In genomic region chr15:78911421-78911820, GRCh38 we compare ENCODE assay signal across 7 cellular contexts. TPM values are rescaled to one million over a fixed set of nuclear protein-coding genes. Genes with fewer than 3 reads are reported as not detected.
DNase-seq lines count a peak whose midpoint lies in the region; ATAC-seq and TF ChIP-seq lines count a peak whose summit lies in the region.
"Not testable (repeated sequence)": the region's sequence is repeated elsewhere in the genome, so short reads cannot be mapped to it uniquely, and the experiment has no call there.

No MANE protein-coding gene starts in this region.

- H3K79me2 ChIP-seq in trophoblast cell (ENCODE audit: control insufficient read depth, insufficient read depth, low read length, poor library complexity) = not testable (repeated sequence)

- not testable (repeated sequence) for H3K27me3 ChIP-seq in BLaER1 treated with 17β-estradiol and CSF1 and Interleukin-3, amounts not matched to agents 10 nM and 100 nM; CD8-positive, alpha-beta T cell (ENCODE audit: insufficient read depth, low read length); trophoblast cell (ENCODE audit: insufficient read depth, low read length); vagina

- H3K18ac ChIP-seq in trophoblast cell (ENCODE audit: low read length) = peak overlapping the region; percentile 5

- H2BK5ac ChIP-seq in trophoblast cell (ENCODE audit: low read depth, low read length, poor library complexity) = not testable (repeated sequence)

- H3K4ac ChIP-seq in trophoblast cell (ENCODE audit: low read depth, low read length) = not testable (repeated sequence)

- TF ChIP-seq POLR2A in vagina (IDR thresholded peaks at IDR 0.05) = not testable (repeated sequence)

- not testable (repeated sequence) for H3K27me3 Mint-ChIP-seq in CD8-positive, alpha-beta T cell (ENCODE audit: low read depth); T-helper 17 cell; activated naive CD8-positive, alpha-beta T cell treated with anti-CD3 and anti-CD28 coated beads, Interleukin-2, amount 10 ng/mL, durations not matched to agents 7 days and 5 days; memory B cell

- POLR2A ChIA-PET in CD8-positive, alpha-beta T cell (lab: Charles Lee) = not testable (repeated sequence)
- POLR2A ChIA-PET in activated naive CD8-positive, alpha-beta T cell treated with anti-CD3 and anti-CD28 coated beads, Interleukin-2, amount 10 ng/mL, durations not matched to agents 7 days and 5 days (lab: Charles Lee) = interaction anchor here (1.0 kb wide), 1 partner anchor 37 kb away, joined by 4 read pairs; no protein-coding TSS in a partner anchor

- not testable (repeated sequence) for H4K91ac ChIP-seq in trophoblast cell (ENCODE audit: low read depth, low read length)

- peaks cover 79% of the 10 kb centered on the region for H3K36me3 Mint-ChIP-seq in CD8-positive, alpha-beta T cell
- not testable (repeated sequence) for H3K36me3 Mint-ChIP-seq in T-helper 17 cell (ENCODE audit: low read depth)
- H3K36me3 Mint-ChIP-seq in activated naive CD8-positive, alpha-beta T cell treated with anti-CD3 and anti-CD28 coated beads, Interleukin-2, amount 10 ng/mL, durations not matched to agents 7 days and 5 days = peaks cover 21% of the 10 kb centered on the region
- H3K36me3 Mint-ChIP-seq in memory B cell = peaks cover 17% of the 10 kb centered on the region

- peak overlapping the region; percentile 58 to 91 (median 79); a peak in 21 of 22 replicates for H3K4me2 ChIP-seq in BLaER1 treated with 17β-estradiol and CSF1 and Interleukin-3, amounts not matched to agents 10 nM and 100 nM
- H3K4me2 ChIP-seq in trophoblast cell (ENCODE audit: low read length) = not testable (repeated sequence)

- H4K20me1 ChIP-seq in BLaER1 treated with 17β-estradiol and CSF1 and Interleukin-3, amounts not matched to agents 10 nM and 100 nM = peaks cover 22 to 75% (median 43%) of the 10 kb centered on the region in 11 experiments; a peak in 20 of 22 replicates

- H3K36me3 ChIP-seq in BLaER1 treated with 17β-estradiol and CSF1 and Interleukin-3, amounts not matched to agents 10 nM and 100 nM = peaks cover 39 to 82% (median 65%) of the 10 kb centered on the region in 11 experiments
- peaks cover 27% of the 10 kb centered on the region for H3K36me3 ChIP-seq in CD8-positive, alpha-beta T cell (ENCODE audit: insufficient read depth, low read length)
- peaks cover 30 to 53% of the 10 kb centered on the region in 2 experiments for H3K36me3 ChIP-seq in trophoblast cell (ENCODE audit: control insufficient read depth in 1 of 2, insufficient read depth in 2 of 2, low read length in 2 of 2)
- H3K36me3 ChIP-seq in vagina = not testable (repeated sequence)

- peak overlapping the region; percentile 1 for H3K27ac Mint-ChIP-seq in CD8-positive, alpha-beta T cell
- H3K27ac Mint-ChIP-seq in T-helper 17 cell (peak overlapping the region; percentile 91), memory B cell (peak overlapping the region; percentile 19)
- peak overlapping the region; percentile 15 for H3K27ac Mint-ChIP-seq in activated naive CD8-positive, alpha-beta T cell treated with anti-CD3 and anti-CD28 coated beads, Interleukin-2, amount 10 ng/mL, durations not matched to agents 7 days and 5 days

- not testable (repeated sequence) for H3K4me3 ChIP-seq in BLaER1 treated with 17β-estradiol and CSF1 and Interleukin-3, amounts not matched to agents 10 nM and 100 nM; CD8-positive, alpha-beta T cell (ENCODE audit: low read depth, low read length); trophoblast cell (ENCODE audit: low read depth, low read length); vagina

- not testable (repeated sequence) for H3K4me3 Mint-ChIP-seq in CD8-positive, alpha-beta T cell; T-helper 17 cell; activated naive CD8-positive, alpha-beta T cell treated with anti-CD3 and anti-CD28 coated beads, Interleukin-2, amount 10 ng/mL, durations not matched to agents 7 days and 5 days; memory B cell

- not testable (repeated sequence) for H3K9me3 ChIP-seq in BLaER1 treated with 17β-estradiol and CSF1 and Interleukin-3, amounts not matched to agents 10 nM and 100 nM (replicated peaks in 1 of 11); CD8-positive, alpha-beta T cell (ENCODE audit: low read length); T-helper 17 cell (ENCODE audit: control insufficient read depth, low read length, poor library complexity, severe bottlenecking); trophoblast cell (ENCODE audit: insufficient read depth, low read depth, low read length); vagina

- TF ChIP-seq CTCF in CD8-positive, alpha-beta T cell (IDR thresholded peaks at IDR 0.05); vagina (IDR thresholded peaks at IDR 0.05): not testable (repeated sequence)

- CTCF ChIA-PET in CD8-positive, alpha-beta T cell (lab: Charles Lee) = interaction anchor here (0.7 kb wide), 1 partner anchor 14 kb away, joined by 3 read pairs; no protein-coding TSS in a partner anchor

- H2AK5ac ChIP-seq in trophoblast cell (ENCODE audit: low read length) = not testable (repeated sequence)

- H3K23ac ChIP-seq in trophoblast cell (ENCODE audit: low read length) = not testable (repeated sequence)

- DNase-seq in CD8-positive, alpha-beta T cell; T-helper 17 cell; activated naive CD8-positive, alpha-beta T cell treated with anti-CD3 and anti-CD28 coated beads, Interleukin-2, amount 10 ng/mL, durations not matched to agents 7 days and 5 days; memory B cell (ENCODE audit: low spot score in 2 of 2); trophoblast cell; vagina (ENCODE audit: extremely low spot score in 2 of 2): not testable (repeated sequence)

- H3K79me1 ChIP-seq in trophoblast cell (ENCODE audit: low read length) = not testable (repeated sequence)

- peaks cover 26 to 97% (median 81%) of the 10 kb centered on the region in 10 experiments for H3K4me1 ChIP-seq in BLaER1 treated with 17β-estradiol and CSF1 and Interleukin-3, amounts not matched to agents 10 nM and 100 nM
- H3K4me1 ChIP-seq in CD8-positive, alpha-beta T cell (ENCODE audit: insufficient read depth, low read length); trophoblast cell (ENCODE audit: control insufficient read depth in 1 of 2, insufficient read depth in 2 of 2, low read length in 2 of 2): not testable (repeated sequence)
- peaks cover 41% of the 10 kb centered on the region for H3K4me1 ChIP-seq in vagina

- not testable (repeated sequence) for H2BK12ac ChIP-seq in trophoblast cell (ENCODE audit: low read length)

- peak overlapping the region in 9 of 11 experiments; percentile 22 to 62 (median 50); a peak in 9 of 22 replicates for H3K9ac ChIP-seq in BLaER1 treated with 17β-estradiol and CSF1 and Interleukin-3, amounts not matched to agents 10 nM and 100 nM
- H3K9ac ChIP-seq in trophoblast cell (ENCODE audit: low read length) = not testable (repeated sequence)

- H4K12ac ChIP-seq in trophoblast cell (ENCODE audit: low read depth, low read length) = not testable (repeated sequence)

- not testable (repeated sequence) for ATAC-seq in CD8-positive, alpha-beta T cell; T-helper 17 cell; activated naive CD8-positive, alpha-beta T cell treated with anti-CD3 and anti-CD28 coated beads, Interleukin-2, amount 10 ng/mL, durations not matched to agents 7 days and 5 days (ENCODE audit: low read depth); memory B cell (ENCODE audit: low read depth)

- no CpG with 5 or more reads among the region's 8 CpGs for WGBS in trophoblast cell (ENCODE audit: extremely low coverage, insufficient coverage, insufficient read length)

- not testable (repeated sequence) for H3K9me3 Mint-ChIP-seq in CD8-positive, alpha-beta T cell; activated naive CD8-positive, alpha-beta T cell treated with anti-CD3 and anti-CD28 coated beads, Interleukin-2, amount 10 ng/mL, durations not matched to agents 7 days and 5 days; memory B cell

- H4K8ac ChIP-seq in trophoblast cell (ENCODE audit: low read depth, low read length) = not testable (repeated sequence)

- H3K14ac ChIP-seq in trophoblast cell (ENCODE audit: low read length) = not testable (repeated sequence)

- H2BK120ac ChIP-seq in trophoblast cell (ENCODE audit: insufficient read depth, low read length, poor library complexity) = not testable (repeated sequence)

- intact Hi-C loops in CD8-positive, alpha-beta T cell (cut with DNase I, micrococcal nuclease) = not testable (repeated sequence)
- intact Hi-C loops in vagina (cut with DNase I) = loop anchor here (10.0 kb wide), 1 partner anchor 63 kb away; no protein-coding TSS in a partner anchor

- H3K27ac ChIP-seq in BLaER1 treated with 17β-estradiol and CSF1 and Interleukin-3, amounts not matched to agents 10 nM and 100 nM = peak overlapping the region in 10 of 11 experiments; percentile 31 to 77 (median 56); a peak in 18 of 22 replicates
- not testable (repeated sequence) for H3K27ac ChIP-seq in CD8-positive, alpha-beta T cell (ENCODE audit: low read depth, low read length); trophoblast cell (ENCODE audit: low read depth, low read length)
- H3K27ac ChIP-seq in vagina = peak overlapping the region; percentile 3

- peaks cover 23% of the 10 kb centered on the region for H3K4me1 Mint-ChIP-seq in CD8-positive, alpha-beta T cell (ENCODE audit: low read depth)
- H3K4me1 Mint-ChIP-seq in T-helper 17 cell (peaks cover 32% of the 10 kb centered on the region), memory B cell (peaks cover 24% of the 10 kb centered on the region)
- H3K4me1 Mint-ChIP-seq in activated naive CD8-positive, alpha-beta T cell treated with anti-CD3 and anti-CD28 coated beads, Interleukin-2, amount 10 ng/mL, durations not matched to agents 7 days and 5 days = peaks cover 35% of the 10 kb centered on the region

- H2AFZ ChIP-seq in trophoblast cell (ENCODE audit: insufficient read depth, low read length, poor library complexity) = not testable (repeated sequence)

RNA-seq across cellular contexts. Expression of gene CTSH, which starts 33.4 kb away (rescaled TPM):
- total RNA-seq in CD8-positive, alpha-beta T cell = 1 to 10 TPM; 3.7 to 5.0 TPM
- total RNA-seq in T-helper 17 cell (100 to 1,000 TPM; 109 to 116 TPM), vagina (110 TPM)
- total RNA-seq in activated naive CD8-positive, alpha-beta T cell treated with anti-CD3 and anti-CD28 coated beads, Interleukin-2, amount 10 ng/mL, durations not matched to agents 7 days and 5 days = 10 to 100 TPM; 31.5 to 33.9 TPM
- 73.2 and 80.7 TPM in 2 replicates for polyA plus RNA-seq in trophoblast cell (2013)

RNA-seq across cellular contexts. Expression of gene MORF4L1, which starts 38.7 kb away (rescaled TPM):
- 100 to 1,000 TPM; 513 to 545 TPM for total RNA-seq in CD8-positive, alpha-beta T cell
- total RNA-seq in T-helper 17 cell (100 to 1,000 TPM; 373 to 376 TPM), vagina (170 TPM)
- total RNA-seq in activated naive CD8-positive, alpha-beta T cell treated with anti-CD3 and anti-CD28 coated beads, Interleukin-2, amount 10 ng/mL, durations not matched to agents 7 days and 5 days = 100 to 1,000 TPM; 268 to 276 TPM
- 506 and 531 TPM in 2 replicates for polyA plus RNA-seq in trophoblast cell (2013)

Comparison
In these comparisons a context has a peak if more than half of its experiments do, and no peak if none do; other contexts are left out.
1. H3K27ac Mint-ChIP-seq: peak in every context shown above with its lines; median percentile 91 in T-helper 17 cell; 19 in memory B cell; 15 in activated naive CD8-positive, alpha-beta T cell treated with anti-CD3 and anti-CD28 coated beads, Interleukin-2, amount 10 ng/mL, durations not matched to agents 7 days and 5 days; 1 in CD8-positive, alpha-beta T cell.
2. RNA of gene CTSH, which starts 33.4 kb away (total RNA-seq): 109 to 116 TPM in T-helper 17 cell, 110 TPM in vagina (single experiment) and 31.5 to 33.9 TPM in activated naive CD8-positive, alpha-beta T cell treated with anti-CD3 and anti-CD28 coated beads, Interleukin-2, amount 10 ng/mL, durations not matched to agents 7 days and 5 days; 3.7 to 5.0 TPM in CD8-positive, alpha-beta T cell; every median in the first group is over 4 times any median in the second.